In the genomic region with DNA sequence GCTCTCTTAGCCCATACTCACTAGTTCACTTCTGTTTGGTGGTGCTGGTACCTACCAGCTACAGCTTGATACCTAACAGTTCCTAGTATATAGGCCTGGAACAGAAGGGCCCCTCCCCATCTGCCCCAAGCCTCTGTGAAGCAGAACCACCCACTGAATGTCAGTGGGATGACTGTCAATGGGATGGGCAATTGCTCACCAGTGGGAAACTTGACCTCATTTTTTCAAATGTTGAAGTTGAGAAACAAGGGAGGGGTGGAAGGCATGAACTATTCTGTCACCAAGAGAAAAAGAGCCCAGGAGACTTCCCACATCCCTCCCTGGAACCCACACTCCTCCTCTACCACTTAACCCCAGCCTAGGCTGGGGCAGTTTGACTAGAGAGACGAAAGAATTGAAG, we compare ENCODE assay signal across 16 cellular contexts. TPM values are rescaled to one million over a fixed set of nuclear protein-coding genes. Genes with fewer than 3 reads are reported as not detected.
DNase-seq lines count a peak whose midpoint lies in the region; ATAC-seq and TF ChIP-seq lines count a peak whose summit lies in the region.
"Had no signal": no experiment of that assay in that cellular context is flagged by ENCODE, and none has a peak within 500 bp of the region (broad histone marks: within the 10 kb centered on the region; RNA-seq: fewer than 3 reads in every experiment).

A gene with protein sequence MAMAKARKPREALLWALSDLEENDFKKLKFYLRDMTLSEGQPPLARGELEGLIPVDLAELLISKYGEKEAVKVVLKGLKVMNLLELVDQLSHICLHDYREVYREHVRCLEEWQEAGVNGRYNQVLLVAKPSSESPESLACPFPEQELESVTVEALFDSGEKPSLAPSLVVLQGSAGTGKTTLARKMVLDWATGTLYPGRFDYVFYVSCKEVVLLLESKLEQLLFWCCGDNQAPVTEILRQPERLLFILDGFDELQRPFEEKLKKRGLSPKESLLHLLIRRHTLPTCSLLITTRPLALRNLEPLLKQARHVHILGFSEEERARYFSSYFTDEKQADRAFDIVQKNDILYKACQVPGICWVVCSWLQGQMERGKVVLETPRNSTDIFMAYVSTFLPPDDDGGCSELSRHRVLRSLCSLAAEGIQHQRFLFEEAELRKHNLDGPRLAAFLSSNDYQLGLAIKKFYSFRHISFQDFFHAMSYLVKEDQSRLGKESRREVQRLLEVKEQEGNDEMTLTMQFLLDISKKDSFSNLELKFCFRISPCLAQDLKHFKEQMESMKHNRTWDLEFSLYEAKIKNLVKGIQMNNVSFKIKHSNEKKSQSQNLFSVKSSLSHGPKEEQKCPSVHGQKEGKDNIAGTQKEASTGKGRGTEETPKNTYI (minus strand): TSS at position 62 of the 400 bp plus-strand sequence. CDS start 1,952 bp downstream, outside the sequence.

- intact Hi-C loops in OCI-LY7 (cut with micrococcal nuclease; ENCODE audit: unreplicated experiment), result no loop called here

- peak within 1 kb of the TSS; percentile 69 for H3K4me2 ChIP-seq in OCI-LY7 (ENCODE audit: low read length)

- no peaks in the 10 kb centered on the region for H4K20me1 ChIP-seq in OCI-LY7 (ENCODE audit: insufficient read depth, low read length)

- H3K36me3 ChIP-seq in OCI-LY7 (ENCODE audit: insufficient read depth, low read length), result no peaks in the 10 kb centered on the region

- DNase-seq in ELR (ENCODE audit: low read depth), result peak; percentile 84
- no peak for DNase-seq in OCI-LY7 (ENCODE audit: low spot score)
- peak; percentile 76 for DNase-seq in skeletal muscle cell (ENCODE audit: low read depth)
- no peak for DNase-seq in activated naive CD8-positive, alpha-beta T cell treated with anti-CD3 and anti-CD28 coated beads for 36 hours
- DNase-seq: activated naive CD8-positive, alpha-beta T cell treated with anti-CD3 and anti-CD28 coated beads, Interleukin-2, amount 50 U/mL, for 24 hours; left colon; naive thymus-derived CD4-positive, alpha-beta T cell; NCI-H1092; right cardiac atrium; stimulated activated naive CD8-positive, alpha-beta T cell treated with anti-CD3 and anti-CD28 coated beads, Interleukin-15, amount 100 ng/mL, for 72 hours had no signal

- H3K4me1 Mint-ChIP-seq in activated naive CD8-positive, alpha-beta T cell treated with anti-CD3 and anti-CD28 coated beads for 36 hours, result no peaks in the 10 kb centered on the region
- H3K4me1 Mint-ChIP-seq: activated naive CD8-positive, alpha-beta T cell treated with anti-CD3 and anti-CD28 coated beads, Interleukin-2, amount 50 U/mL, for 24 hours; naive thymus-derived CD4-positive, alpha-beta T cell; stimulated activated naive CD8-positive, alpha-beta T cell treated with anti-CD3 and anti-CD28 coated beads, Interleukin-15, amount 100 ng/mL, for 72 hours had no signal

- H3K4me3 Mint-ChIP-seq in activated naive CD8-positive, alpha-beta T cell treated with anti-CD3 and anti-CD28 coated beads for 36 hours, result no peak within 1 kb of the TSS
- H3K4me3 Mint-ChIP-seq: activated naive CD8-positive, alpha-beta T cell treated with anti-CD3 and anti-CD28 coated beads, Interleukin-2, amount 50 U/mL, for 24 hours; naive thymus-derived CD4-positive, alpha-beta T cell; stimulated activated naive CD8-positive, alpha-beta T cell treated with anti-CD3 and anti-CD28 coated beads, Interleukin-15, amount 100 ng/mL, for 72 hours had no signal

- H3K36me3 Mint-ChIP-seq in activated naive CD8-positive, alpha-beta T cell treated with anti-CD3 and anti-CD28 coated beads for 36 hours, result no peaks in the 10 kb centered on the region
- H3K36me3 Mint-ChIP-seq: naive thymus-derived CD4-positive, alpha-beta T cell had no signal

- POLR2A ChIA-PET in OCI-LY7 (lab: Charles Lee), result interaction anchor here (0.7 to 1.5 kb wide), 4 partner anchors 10 to 91 kb away, joined by 3 to 6 read pairs (median 4); no protein-coding TSS in a partner anchor

- no peaks in the 10 kb centered on the region for H3K9me3 Mint-ChIP-seq in activated naive CD8-positive, alpha-beta T cell treated with anti-CD3 and anti-CD28 coated beads for 36 hours
- H3K9me3 Mint-ChIP-seq: activated naive CD8-positive, alpha-beta T cell treated with anti-CD3 and anti-CD28 coated beads, Interleukin-2, amount 50 U/mL, for 24 hours; stimulated activated naive CD8-positive, alpha-beta T cell treated with anti-CD3 and anti-CD28 coated beads, Interleukin-15, amount 100 ng/mL, for 72 hours had no signal

- H3K27ac Mint-ChIP-seq in activated naive CD8-positive, alpha-beta T cell treated with anti-CD3 and anti-CD28 coated beads for 36 hours, result no peak within 1 kb of the TSS
- H3K27ac Mint-ChIP-seq: activated naive CD8-positive, alpha-beta T cell treated with anti-CD3 and anti-CD28 coated beads, Interleukin-2, amount 50 U/mL, for 24 hours; naive thymus-derived CD4-positive, alpha-beta T cell; stimulated activated naive CD8-positive, alpha-beta T cell treated with anti-CD3 and anti-CD28 coated beads, Interleukin-15, amount 100 ng/mL, for 72 hours had no signal

- peaks cover 25% of the 10 kb centered on the region for H3K4me1 ChIP-seq in OCI-LY7 (ENCODE audit: insufficient read depth, low read length, poor library complexity, severe bottlenecking)

- CTCF ChIA-PET in OCI-LY7 (lab: Charles Lee; ENCODE audit: unreplicated experiment), result no interaction called here

- no peaks in the 10 kb centered on the region for H3K9me2 ChIP-seq in OCI-LY7 (ENCODE audit: insufficient read depth, low read length)

- no TSS peak for BruUV-seq in OCI-LY7 (replicated peaks; lab: Mats Ljungman, UMichigan)

- H3K4me3 ChIP-seq in OCI-LY7 (ENCODE audit: low read depth, low read length, poor library complexity, severe bottlenecking), result peak within 1 kb of the TSS; percentile 14
- no peak within 1 kb of the TSS for H3K4me3 ChIP-seq in skeletal muscle cell (ENCODE audit: low read depth, low read length)

- peak; percentile 49 for ATAC-seq in esophagus mucosa
- no peak for ATAC-seq in HG02759 (IDR thresholded peaks at IDR 0.05; ENCODE audit: unreplicated experiment)
- ATAC-seq in HG03095 (IDR thresholded peaks at IDR 0.05; ENCODE audit: unreplicated experiment), result no peak
- ATAC-seq in GM21360 (IDR thresholded peaks at IDR 0.05; ENCODE audit: unreplicated experiment), result no peak
- ATAC-seq: activated naive CD8-positive, alpha-beta T cell treated with anti-CD3 and anti-CD28 coated beads, Interleukin-2, amount 50 U/mL, for 24 hours; left colon; naive thymus-derived CD4-positive, alpha-beta T cell; right cardiac atrium; stimulated activated naive CD8-positive, alpha-beta T cell treated with anti-CD3 and anti-CD28 coated beads, Interleukin-15, amount 100 ng/mL, for 72 hours had no signal

- H2AFZ ChIP-seq in OCI-LY7 (ENCODE audit: low read length), result peak within 1 kb of the TSS; percentile 79

- no peaks in the 10 kb centered on the region for H3K9me3 ChIP-seq in OCI-LY7 (ENCODE audit: low read length)

- H3K27ac ChIP-seq in OCI-LY7 (ENCODE audit: low read depth, low read length, poor library complexity, severe bottlenecking), result peak within 1 kb of the TSS; percentile 28

- TF ChIP-seq CTCF in OCI-LY7 (conservative IDR thresholded peaks at IDR 0.05; ENCODE audit: low read length), result no peak

- H3K79me2 ChIP-seq in OCI-LY7 (ENCODE audit: insufficient read depth, low read depth, low read length), result no peaks in the 10 kb centered on the region

- H3K27me3 Mint-ChIP-seq in activated naive CD8-positive, alpha-beta T cell treated with anti-CD3 and anti-CD28 coated beads for 36 hours, result peaks cover 13% of the 10 kb centered on the region

RNA-seq across cellular contexts. Expression of the gene that starts here (rescaled TPM):
- total RNA-seq in OCI-LY7 (2014; rRNA removed; shearing (Covaris generic)), result not detected in 2 replicates
- total RNA-seq in OCI-LY7 (2022), result not detected in 2 replicates
- not detected for total RNA-seq in esophagus mucosa
- total RNA-seq in activated naive CD8-positive, alpha-beta T cell treated with anti-CD3 and anti-CD28 coated beads for 36 hours, result not detected
- total RNA-seq: dermis microvascular lymphatic vessel endothelial cell; left colon; naive thymus-derived CD4-positive, alpha-beta T cell; NCI-H460; right cardiac atrium had no signal

Comparison
In these comparisons a context has a peak if more than half of its experiments do, and no peak if none do; other contexts are left out.
1. Peak in ATAC-seq in esophagus mucosa; RNA of the gene not detected or under 1 TPM.
2. DNase-seq: peak in ELR (single experiment) and skeletal muscle cell (single experiment); none in OCI-LY7 (single experiment) and activated naive CD8-positive, alpha-beta T cell treated with anti-CD3 and anti-CD28 coated beads for 36 hours (single experiment).